ENCODE assay signal across 7 cellular contexts in genomic region chr14:61553730-61554641, GRCh38.
DNase-seq lines count a peak whose midpoint lies in the region; ATAC-seq, FAIRE-seq and TF ChIP-seq lines count a peak whose summit lies in the region.

No MANE protein-coding gene starts in this region.

- FAIRE-seq in small intestine (lab: Jason Lieb, UNC), result no peak

- H3K36me3 ChIP-seq in SJSA1 (no peaks in the 10 kb centered on the region), small intestine (ENCODE audit: control insufficient read depth in 2 of 2, insufficient read depth in 2 of 2, low read length in 2 of 2) (no peaks in the 10 kb centered on the region)

- peaks cover 48% of the 10 kb centered on the region for H3K4me1 ChIP-seq in SJSA1 (replicated peaks)
- peaks cover 5 to 11% of the 10 kb centered on the region in 2 donors for H3K4me1 ChIP-seq in small intestine (ENCODE audit: control insufficient read depth in 2 of 2, insufficient read depth in 1 of 2, low read depth in 1 of 2, low read length in 1 of 2)

- no peak for ATAC-seq in GM18498 (IDR thresholded peaks at IDR 0.05; ENCODE audit: unreplicated experiment)

- DNase-seq in H4 (ENCODE audit: low spot score), result peak; percentile 83
- peak; percentile 60 to 66 for DNase-seq in SJSA1 (ENCODE audit: low read depth in 1 of 2, low spot score in 2 of 2)
- DNase-seq in fibroblast of the aortic adventitia (ENCODE audit: low read depth), result peak; percentile 99
- peak; percentile 66 for DNase-seq in small intestine
- no peak for DNase-seq in GM13976 (ENCODE audit: low spot score)
- no peak for DNase-seq in NCI-H2081 (lab: John Stamatoyannopoulos, UW)

- H3K27ac ChIP-seq in SJSA1 (peak overlapping the region; percentile 73), small intestine (ENCODE audit: low read depth in 1 of 2, low read length in 1 of 2) (peak overlapping the region in 1 of 2 donors; percentile 95)

- H3K4me3 ChIP-seq in SJSA1 (no peak overlapping the region), fibroblast of the aortic adventitia (ENCODE audit: low read depth, low read length) (no peak overlapping the region), small intestine (ENCODE audit: low read depth in 1 of 2, low read length in 2 of 2) (no peak overlapping the region)

- in situ Hi-C loops in GM13976 (cut with MboI; ENCODE audit: low sequenced_read_pairs, unreplicated experiment), result no loop called here

- TF ChIP-seq CTCF in fibroblast of the aortic adventitia (IDR thresholded peaks at IDR 0.05; ENCODE audit: insufficient read depth, low read length) (peak; percentile 30), GM13976 (IDR thresholded peaks at IDR 0.05; ENCODE audit: borderline replicate concordance, control extremely low read depth, extremely low read depth, insufficient read depth, missing control alignments) (no peak)

- 55 to 73% (median 66%) methylated on average over 11 of the region's 11 CpGs for WGBS in small intestine, 3 donors

- H3K27me3 ChIP-seq in SJSA1 (replicated peaks) (no peaks in the 10 kb centered on the region), small intestine (ENCODE audit: control insufficient read depth in 2 of 2, insufficient read depth in 2 of 2, low read length in 2 of 2) (no peaks in the 10 kb centered on the region)

- no peaks in the 10 kb centered on the region for H3K9me3 ChIP-seq in SJSA1 (replicated peaks)
- no peaks in the 10 kb centered on the region for H3K9me3 ChIP-seq in small intestine (ENCODE audit: control insufficient read depth, low read depth)

Comparison
In these comparisons a context has a peak if more than half of its experiments do, and no peak if none do; other contexts are left out.
1. DNase-seq: peak in H4 (single experiment), SJSA1 (2 of 2), fibroblast of the aortic adventitia (single experiment) and small intestine (single experiment); none in GM13976 (single experiment) and NCI-H2081 (0 of 2).